ENCODE assay signal across 9 cellular contexts in the genomic region with DNA sequence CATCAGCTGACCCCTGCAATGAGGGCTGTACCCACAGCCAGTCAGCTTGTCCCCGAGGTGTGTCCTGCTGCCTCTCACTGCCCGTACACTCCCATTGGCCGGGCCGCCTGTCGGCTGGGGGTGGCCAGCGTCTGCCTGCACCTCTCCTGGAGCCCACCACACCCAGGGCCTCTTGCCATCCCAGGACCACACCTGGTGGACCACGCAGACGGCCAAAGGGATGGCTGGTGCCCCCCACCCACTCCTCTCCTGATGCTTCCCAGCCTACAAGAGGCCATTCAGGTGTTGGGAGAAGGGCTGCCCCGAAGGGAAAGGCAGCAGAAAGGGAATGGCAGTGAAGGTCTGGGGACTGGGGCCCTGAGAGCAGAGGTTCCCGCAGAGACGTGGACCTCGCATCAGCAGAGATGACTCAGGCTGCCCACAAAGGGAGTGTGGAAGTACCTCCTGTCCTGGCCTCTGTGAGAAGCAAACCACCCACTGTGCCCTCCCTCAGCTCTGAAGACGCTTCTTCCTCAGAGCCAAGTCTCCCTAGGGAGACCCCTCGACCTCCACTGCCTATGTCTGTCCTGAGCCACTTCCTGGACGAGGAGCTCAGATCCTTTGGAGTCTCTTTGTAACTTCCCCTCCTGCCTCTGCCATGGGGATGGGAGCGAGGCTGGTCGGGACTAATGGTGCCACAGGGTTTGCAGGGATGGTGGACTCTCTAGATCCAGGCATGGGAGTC.
DNase-seq lines count a peak whose midpoint lies in the region; ATAC-seq, FAIRE-seq and TF ChIP-seq lines count a peak whose summit lies in the region.
"Had no signal": no experiment of that assay in that cellular context is flagged by ENCODE, and none has a peak within 500 bp of the region (broad histone marks: within the 10 kb centered on the region; RNA-seq: fewer than 3 reads in every experiment).

No MANE protein-coding gene starts in this region.

- POLR2A ChIA-PET in AG04449 (lab: Yijun Ruan, JAX): interaction anchor here (1.2 to 1.3 kb wide), 2 partner anchors 9 to 10 kb away, joined by 3 to 4 read pairs; no protein-coding TSS in a partner anchor

- DNase-seq in AG04449 (ENCODE audit: low read depth, low spot score) (peak; percentile 59), HS-5 (ENCODE audit: low read depth) (peak; percentile 29), astrocyte of the spinal cord (ENCODE audit: low read depth, low spot score) (peak; percentile 88), NOMO-1 (lab: John Stamatoyannopoulos, UW; ENCODE audit: unreplicated experiment in 2 of 2) (no peak), frontal cortex (ENCODE audit: low spot score in 2 of 2) (no peak), inferior parietal cortex (ENCODE audit: extremely low spot score) (no peak)

- in situ Hi-C loops in astrocyte of the spinal cord (cut with HindIII; ENCODE audit: low sequenced_read_pairs): no loop called here

- FAIRE-seq in frontal cortex (lab: Jason Lieb, UNC): no peak
- FAIRE-seq: endometrium had no signal

- TF ChIP-seq CTCF in AG04449 (IDR thresholded peaks at IDR 0.05; ENCODE audit: insufficient read depth, low read length, missing control alignments) (no peak), astrocyte of the spinal cord (IDR thresholded peaks at IDR 0.05; ENCODE audit: low read depth, low read length) (no peak)

- no peaks in the 10 kb centered on the region for H3K9me3 ChIP-seq in mucosa of rectum (ENCODE audit: control insufficient read depth in 2 of 2, low read length in 2 of 2)

- CTCF ChIA-PET in AG04449 (lab: Yijun Ruan, JAX): interaction anchor here (0.8 to 5.5 kb wide), 9 partner anchors 9 to 232 kb away, joined by 3 to 66 read pairs (median 5); no protein-coding TSS in a partner anchor

- H3K4me1 ChIP-seq in mucosa of rectum (ENCODE audit: control insufficient read depth in 2 of 2, insufficient read depth in 2 of 2, low read length in 2 of 2): peaks cover 32 to 42% of the 10 kb centered on the region in 2 donors

- peak overlapping the region; percentile 92 to 96 for H3K27ac ChIP-seq in mucosa of rectum (ENCODE audit: low read depth in 2 of 2, low read length in 2 of 2)

- H3K27me3 ChIP-seq in mucosa of rectum (ENCODE audit: control insufficient read depth in 2 of 2, insufficient read depth in 2 of 2, low read length in 2 of 2): no peaks in the 10 kb centered on the region

- H3K4me3 ChIP-seq in AG04449 (ENCODE audit: low read depth, low read length) (no peak overlapping the region), astrocyte of the spinal cord (ENCODE audit: low read depth, low read length) (no peak overlapping the region), mucosa of rectum (ENCODE audit: low read length in 2 of 2) (peak overlapping the region; percentile 20 to 56)

- H3K9ac ChIP-seq in mucosa of rectum (ENCODE audit: low read depth in 1 of 2, low read length in 2 of 2): peak overlapping the region; percentile 41 to 76

- no peak for ATAC-seq in HG03571 (IDR thresholded peaks at IDR 0.05; ENCODE audit: unreplicated experiment)

- peaks cover 0 to 2% of the 10 kb centered on the region in 2 donors for H3K36me3 ChIP-seq in mucosa of rectum (ENCODE audit: control insufficient read depth in 2 of 2, insufficient read depth in 2 of 2, low read length in 2 of 2)

Comparison
In these comparisons a context has a peak if more than half of its experiments do, and no peak if none do; other contexts are left out.
1. DNase-seq: peak in AG04449 (single experiment), HS-5 (single experiment) and astrocyte of the spinal cord (single experiment); none in NOMO-1 (0 of 2), frontal cortex (0 of 2) and inferior parietal cortex (single experiment).
2. H3K4me3 ChIP-seq: peak in mucosa of rectum (2 of 2); none in AG04449 (single experiment) and astrocyte of the spinal cord (single experiment).